ENCODE assay signal across 14 cellular contexts in the genomic region with DNA sequence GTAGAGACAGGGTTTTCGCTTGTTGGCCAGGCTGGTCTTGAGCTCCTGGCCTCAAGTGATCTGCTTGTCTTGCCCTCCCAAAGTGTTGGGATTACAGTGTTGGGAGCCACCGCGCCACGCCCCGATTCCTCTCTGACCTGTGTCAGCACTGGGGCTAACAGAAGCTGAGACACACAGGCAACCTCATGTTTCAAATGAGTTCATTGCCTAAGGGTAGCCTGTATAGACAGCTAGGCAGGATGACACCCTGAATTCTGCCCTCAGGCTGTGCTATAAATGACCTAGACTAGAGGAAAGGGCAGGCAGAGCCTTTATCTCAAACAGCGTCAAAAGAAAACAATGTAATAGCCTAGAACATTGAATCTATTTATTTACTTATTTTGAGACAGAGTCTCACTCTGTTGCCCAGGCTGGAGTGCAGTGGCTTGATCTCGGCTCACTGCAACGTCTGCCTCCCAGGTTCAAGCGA. TPM values are rescaled to one million over a fixed set of nuclear protein-coding genes. Genes with fewer than 3 reads are reported as not detected.
DNase-seq lines count a peak whose midpoint lies in the region; ATAC-seq, FAIRE-seq and TF ChIP-seq lines count a peak whose summit lies in the region.
"Had no signal": no experiment of that assay in that cellular context is flagged by ENCODE, and none has a peak within 500 bp of the region (broad histone marks: within the 10 kb centered on the region; RNA-seq: fewer than 3 reads in every experiment).

No MANE protein-coding gene starts in this region.

- H3K4me1 ChIP-seq in mucosa of rectum (ENCODE audit: control insufficient read depth in 2 of 2, insufficient read depth in 2 of 2, low read length in 2 of 2) = peaks cover 67% of the 10 kb centered on the region in 2 donors

- H3K27me3 ChIP-seq in mucosa of rectum (ENCODE audit: control insufficient read depth in 2 of 2, insufficient read depth in 2 of 2, low read length in 2 of 2) = no peaks in the 10 kb centered on the region

- no peak for TF ChIP-seq CTCF in VCaP (conservative IDR thresholded peaks at IDR 0.05)

- H3K9me3 ChIP-seq in mucosa of rectum (ENCODE audit: control insufficient read depth in 2 of 2, low read length in 2 of 2) = no peaks in the 10 kb centered on the region

- H3K9me3 Mint-ChIP-seq in activated naive CD4-positive, alpha-beta T cell treated with anti-CD3 and anti-CD28 coated beads, Interleukin-2, amount 50 U/mL, for 72 hours = no peaks in the 10 kb centered on the region

- H3K9ac ChIP-seq in mucosa of rectum (ENCODE audit: low read depth in 1 of 2, low read length in 2 of 2) = peak overlapping the region; percentile 24 to 41

- H3K4me3 ChIP-seq in mucosa of rectum (ENCODE audit: low read length in 2 of 2) = no peak overlapping the region

- no peaks in the 10 kb centered on the region for H3K36me3 Mint-ChIP-seq in activated naive CD4-positive, alpha-beta T cell treated with anti-CD3 and anti-CD28 coated beads, Interleukin-2, amount 50 U/mL, for 72 hours

- peak overlapping the region; percentile 50 to 87 for H3K27ac Mint-ChIP-seq in activated naive CD4-positive, alpha-beta T cell treated with anti-CD3 and anti-CD28 coated beads, Interleukin-2, amount 50 U/mL, for 72 hours

- no peak for ATAC-seq in activated naive CD4-positive, alpha-beta T cell treated with anti-CD3 and anti-CD28 coated beads, Interleukin-2, amount 50 U/mL, for 72 hours
- ATAC-seq in GM19324 (IDR thresholded peaks at IDR 0.05; ENCODE audit: low FRiP score, unreplicated experiment) = no peak

- DNase-seq in activated naive CD4-positive, alpha-beta T cell treated with anti-CD3 and anti-CD28 coated beads, Interleukin-2, amount 50 U/mL, for 72 hours (ENCODE audit: low spot score in 2 of 2) = no peak
- no peak for DNase-seq in activated naive CD4-positive, alpha-beta T cell (lab: John Stamatoyannopoulos, UW)
- DNase-seq in urothelium cell line (ENCODE audit: low spot score) = no peak
- DNase-seq in NCI-H748 treated with DMSO at 0.1 percent for 48 hours (lab: John Stamatoyannopoulos, UW) = no peak
- DNase-seq in head of caudate nucleus = no peak
- DNase-seq: activated CD4-positive, CD25-positive, alpha-beta regulatory T cell treated with anti-CD3 and anti-CD28 coated beads, Interleukin-2, amount 50 U/mL, for 72 hours; NCI-H774; RPMI8226; stimulated activated CD4-positive, alpha-beta T cell treated with anti-CD3 and anti-CD28 coated beads, Interleukin-15, amount 100 ng/mL, for 24 hours; substantia nigra had no signal

- peak overlapping the region; percentile 85 for H3K27ac ChIP-seq in VCaP
- peak overlapping the region; percentile 95 to 97 for H3K27ac ChIP-seq in mucosa of rectum (ENCODE audit: low read depth in 2 of 2, low read length in 2 of 2)

- H3K36me3 ChIP-seq in mucosa of rectum (ENCODE audit: control insufficient read depth in 2 of 2, insufficient read depth in 2 of 2, low read length in 2 of 2) = peaks cover 0 to 11% of the 10 kb centered on the region in 2 donors

- intact Hi-C loops in head of caudate nucleus (cut with DNase I) = no loop called here

- FAIRE-seq in urothelium cell line (lab: Jason Lieb, UNC) = peak; percentile 35
- FAIRE-seq: bronchial epithelial cell had no signal

RNA-seq across cellular contexts. Expression of gene CDK3, which starts 2.3 kb away (rescaled TPM):
- total RNA-seq in activated naive CD4-positive, alpha-beta T cell treated with anti-CD3 and anti-CD28 coated beads, Interleukin-2, amount 50 U/mL, for 72 hours = 1 to 10 TPM; 6.9 to 8.3 TPM

RNA-seq across cellular contexts. Expression of gene TEN1, which starts 19.3 kb away (rescaled TPM):
- total RNA-seq in activated naive CD4-positive, alpha-beta T cell treated with anti-CD3 and anti-CD28 coated beads, Interleukin-2, amount 50 U/mL, for 72 hours = 10 to 100 TPM; 13.4 to 20.5 TPM

RNA-seq across cellular contexts. Expression of gene ACOX1, which starts 19.4 kb away (rescaled TPM):
- 10 to 100 TPM; 31.3 to 42.1 TPM for total RNA-seq in activated naive CD4-positive, alpha-beta T cell treated with anti-CD3 and anti-CD28 coated beads, Interleukin-2, amount 50 U/mL, for 72 hours

RNA-seq across cellular contexts. Expression of gene EVPL, which starts 28.7 kb away (rescaled TPM):
- total RNA-seq in activated naive CD4-positive, alpha-beta T cell treated with anti-CD3 and anti-CD28 coated beads, Interleukin-2, amount 50 U/mL, for 72 hours = 1 to 10 TPM in 1 of 2 donors, under 1 TPM in 1; 0.34 to 1.5 TPM

RNA-seq across cellular contexts. Expression of gene FBF1, which starts 57.5 kb away (rescaled TPM):
- total RNA-seq in activated naive CD4-positive, alpha-beta T cell treated with anti-CD3 and anti-CD28 coated beads, Interleukin-2, amount 50 U/mL, for 72 hours = 10 to 100 TPM; 13.3 to 20.6 TPM
